23 cellular contexts compared by ENCODE assay signal in genomic region chr20:10686356-10687169, GRCh38.
"Had no signal": no experiment of that assay in that cellular context is flagged by ENCODE, and none has a peak within 500 bp of the region (broad histone marks: within the 10 kb centered on the region; RNA-seq: fewer than 3 reads in every experiment).

No MANE protein-coding gene starts in this region.

- H3K27ac Mint-ChIP-seq: activated CD4-positive, alpha-beta memory T cell treated with anti-CD3 and anti-CD28 coated beads for 36 hours; activated T-helper 1 cell treated with anti-CD3 and anti-CD28 coated beads, Interleukin-12 subunit alpha, Interleukin-12 subunit beta, Interleukin-2, Interleukin-4 antibody, amounts not matched to agents 30 ng/mL and 10 ng/mL and 1 ng/mL, durations not matched to agents 14 hours and 24 hours and 36 hours; mesothelial cell of epicardium; stimulated activated memory B cell treated with anti-CD40 and anti-IgM and Interleukin-4, amounts not matched to agents 10 μg/mL and 1 μg/mL and 100 μg/mL, for 72 hours had no signal

- ATAC-seq: body of pancreas; foreskin keratinocyte; left lobe of liver; stimulated activated memory B cell treated with anti-CD40 and anti-IgM and Interleukin-4, amounts not matched to agents 10 μg/mL and 1 μg/mL and 100 μg/mL, for 72 hours; upper lobe of right lung had no signal

- H3K9me3 ChIP-seq: body of pancreas, ovary, spleen, testis, upper lobe of right lung had no signal

- FAIRE-seq: islet of Langerhans had no signal

- H3K4me1 Mint-ChIP-seq: activated naive CD8-positive, alpha-beta T cell treated with anti-CD3 and anti-CD28 coated beads, Interleukin-2, amount 10 ng/mL, durations not matched to agents 7 days and 5 days; mesothelial cell of epicardium; stimulated activated memory B cell treated with anti-CD40 and anti-IgM and Interleukin-4, amounts not matched to agents 10 μg/mL and 1 μg/mL and 100 μg/mL, for 72 hours had no signal

- H3K27ac ChIP-seq: body of pancreas, epithelial cell of prostate, foreskin keratinocyte, ovary, spleen, testis, upper lobe of right lung, VCaP had no signal

- H3K27me3 ChIP-seq: body of pancreas, foreskin keratinocyte, ovary, spleen, testis, upper lobe of right lung had no signal

- DNase-seq: activated CD4-positive, alpha-beta memory T cell treated with anti-CD3 and anti-CD28 coated beads for 36 hours; activated gamma-delta T cell treated with Interleukin-2 at 50 U/mL for 16 hours; activated naive CD8-positive, alpha-beta T cell treated with anti-CD3 and anti-CD28 coated beads, Interleukin-2, amount 10 ng/mL, durations not matched to agents 7 days and 5 days; activated T-cell treated with anti-CD3 and anti-CD28 coated beads for 4 hours; body of pancreas; dermis blood vessel endothelial cell; foreskin keratinocyte; glutamatergic neuron; hippocampal formation; ovary; spleen; stimulated activated CD4-positive, alpha-beta T cell treated with anti-CD3 and anti-CD28 coated beads, Interleukin-4, amount 100 ng/mL, for 4 hours; T-helper 2 cell; testis; upper lobe of right lung had no signal

- H3K4me3 Mint-ChIP-seq: activated CD4-positive, alpha-beta memory T cell treated with anti-CD3 and anti-CD28 coated beads for 36 hours; activated naive CD8-positive, alpha-beta T cell treated with anti-CD3 and anti-CD28 coated beads, Interleukin-2, amount 10 ng/mL, durations not matched to agents 7 days and 5 days; activated T-helper 1 cell treated with anti-CD3 and anti-CD28 coated beads, Interleukin-12 subunit alpha, Interleukin-12 subunit beta, Interleukin-2, Interleukin-4 antibody, amounts not matched to agents 30 ng/mL and 10 ng/mL and 1 ng/mL, durations not matched to agents 14 hours and 24 hours and 36 hours; mesothelial cell of epicardium; stimulated activated memory B cell treated with anti-CD40 and anti-IgM and Interleukin-4, amounts not matched to agents 10 μg/mL and 1 μg/mL and 100 μg/mL, for 72 hours had no signal

- H3K9me3 Mint-ChIP-seq: activated CD4-positive, alpha-beta memory T cell treated with anti-CD3 and anti-CD28 coated beads for 36 hours; activated naive CD8-positive, alpha-beta T cell treated with anti-CD3 and anti-CD28 coated beads, Interleukin-2, amount 10 ng/mL, durations not matched to agents 7 days and 5 days; activated T-helper 1 cell treated with anti-CD3 and anti-CD28 coated beads, Interleukin-12 subunit alpha, Interleukin-12 subunit beta, Interleukin-2, Interleukin-4 antibody, amounts not matched to agents 30 ng/mL and 10 ng/mL and 1 ng/mL, durations not matched to agents 14 hours and 24 hours and 36 hours; mesothelial cell of epicardium; stimulated activated memory B cell treated with anti-CD40 and anti-IgM and Interleukin-4, amounts not matched to agents 10 μg/mL and 1 μg/mL and 100 μg/mL, for 72 hours had no signal

- H3K36me3 ChIP-seq: ovary, spleen, upper lobe of right lung had no signal

- H3K4me1 ChIP-seq: foreskin keratinocyte, spleen, testis, upper lobe of right lung had no signal

- H3K4me3 ChIP-seq: body of pancreas, lung, ovary, spleen, testis, upper lobe of right lung had no signal

- H3K36me3 Mint-ChIP-seq: activated CD4-positive, alpha-beta memory T cell treated with anti-CD3 and anti-CD28 coated beads for 36 hours; activated naive CD8-positive, alpha-beta T cell treated with anti-CD3 and anti-CD28 coated beads, Interleukin-2, amount 10 ng/mL, durations not matched to agents 7 days and 5 days; mesothelial cell of epicardium; stimulated activated memory B cell treated with anti-CD40 and anti-IgM and Interleukin-4, amounts not matched to agents 10 μg/mL and 1 μg/mL and 100 μg/mL, for 72 hours had no signal
